In genomic region chr3:58020740-58021071, GRCh38 we compare ENCODE assay signal across 10 cellular contexts. TPM values are rescaled to one million over a fixed set of nuclear protein-coding genes. Genes with fewer than 3 reads are reported as not detected.
DNase-seq lines count a peak whose midpoint lies in the region; ATAC-seq and TF ChIP-seq lines count a peak whose summit lies in the region.
"Had no signal": no experiment of that assay in that cellular context is flagged by ENCODE, and none has a peak within 500 bp of the region (broad histone marks: within the 10 kb centered on the region; RNA-seq: fewer than 3 reads in every experiment).

No MANE protein-coding gene starts in this region.

- no peak for ATAC-seq in RWPE2 (ENCODE audit: low read depth)
- ATAC-seq in HG02623 (IDR thresholded peaks at IDR 0.05; ENCODE audit: unreplicated experiment): no peak

- peak overlapping the region; percentile 96 for H3K27ac Mint-ChIP-seq in type B pancreatic cell
- H3K27ac Mint-ChIP-seq: activated CD4-positive, alpha-beta memory T cell treated with anti-CD3 and anti-CD28 coated beads for 36 hours; activated naive CD8-positive, alpha-beta T cell had no signal

- no peaks in the 10 kb centered on the region for H3K27me3 ChIP-seq in RWPE2 (ENCODE audit: insufficient read depth, poor library complexity, severe bottlenecking)
- H3K27me3 ChIP-seq in esophagus (ENCODE audit: control insufficient read depth in 1 of 2, insufficient read depth in 2 of 2, low read length in 2 of 2): no peaks in the 10 kb centered on the region
- H3K27me3 ChIP-seq in muscle layer of colon (ENCODE audit: control insufficient read depth in 1 of 2, insufficient read depth in 2 of 2, low read length in 2 of 2): no peaks in the 10 kb centered on the region

- H3K36me3 ChIP-seq in RWPE2 (ENCODE audit: low read depth): peaks cover 83% of the 10 kb centered on the region
- no peaks in the 10 kb centered on the region for H3K36me3 ChIP-seq in esophagus (ENCODE audit: control insufficient read depth in 2 of 2, insufficient read depth in 2 of 2, low read length in 1 of 2)
- peaks cover under 1% of the 10 kb centered on the region for H3K36me3 ChIP-seq in muscle layer of colon (ENCODE audit: insufficient read depth, low read length)

- peaks cover 58% of the 10 kb centered on the region for H3K4me1 Mint-ChIP-seq in type B pancreatic cell (ENCODE audit: unreplicated experiment)

- peak overlapping the region; percentile 53 for H3K4me3 Mint-ChIP-seq in type B pancreatic cell
- H3K4me3 Mint-ChIP-seq: activated CD4-positive, alpha-beta memory T cell treated with anti-CD3 and anti-CD28 coated beads for 36 hours; activated naive CD8-positive, alpha-beta T cell had no signal

- H3K9me3 ChIP-seq in RWPE2 (ENCODE audit: severe bottlenecking) (no peaks in the 10 kb centered on the region), esophagus (ENCODE audit: control insufficient read depth in 2 of 2, insufficient read depth in 1 of 2, low read depth in 1 of 2, low read length in 1 of 2) (no peaks in the 10 kb centered on the region), muscle layer of colon (ENCODE audit: low read length) (no peaks in the 10 kb centered on the region)

- peak overlapping the region; percentile 63 for H3K9ac ChIP-seq in muscle layer of colon (ENCODE audit: low read length)

- WGBS in esophagus, 2 donors: 52 to 55% methylated on average over 7 of the region's 7 CpGs

- H3K27ac ChIP-seq in RWPE2 (ENCODE audit: poor library complexity, severe bottlenecking) (peak overlapping the region; percentile 96), esophagus (ENCODE audit: low read depth in 2 of 2, low read length in 1 of 2) (peak overlapping the region; percentile 76 to 86), muscle layer of colon (ENCODE audit: low read depth, low read length) (peak overlapping the region; percentile 61)

- no peak for DNase-seq in RWPE2 (ENCODE audit: low spot score)
- no peak for DNase-seq in type B pancreatic cell (ENCODE audit: extremely low spot score, unreplicated experiment)
- no peak for DNase-seq in glomerular visceral epithelial cell (ENCODE audit: extremely low spot score)
- no peak for DNase-seq in NCI-H748 treated with DMSO at 0.1 percent for 48 hours (lab: John Stamatoyannopoulos, UW)
- DNase-seq: activated CD4-positive, alpha-beta memory T cell treated with anti-CD3 and anti-CD28 coated beads for 36 hours; effector CD4-positive, alpha-beta T cell had no signal

- H3K4me3 ChIP-seq in RWPE2 (ENCODE audit: severe bottlenecking): no peak overlapping the region
- H3K4me3 ChIP-seq in esophagus (ENCODE audit: low read depth in 1 of 2, low read length in 2 of 2): no peak overlapping the region
- no peak overlapping the region for H3K4me3 ChIP-seq in muscle layer of colon (ENCODE audit: low read depth in 1 of 2, low read length in 2 of 2)

- H3K4me1 ChIP-seq in RWPE2 (ENCODE audit: insufficient read depth, poor library complexity, severe bottlenecking): peaks cover 77% of the 10 kb centered on the region
- peaks cover 3 to 19% of the 10 kb centered on the region in 2 donors for H3K4me1 ChIP-seq in esophagus (ENCODE audit: control insufficient read depth in 2 of 2, insufficient read depth in 2 of 2, low read length in 1 of 2)
- peaks cover 81% of the 10 kb centered on the region for H3K4me1 ChIP-seq in muscle layer of colon (ENCODE audit: insufficient read depth, low read length)

- H3K27me3 Mint-ChIP-seq in type B pancreatic cell: no peaks in the 10 kb centered on the region
- H3K27me3 Mint-ChIP-seq: activated CD4-positive, alpha-beta memory T cell treated with anti-CD3 and anti-CD28 coated beads for 36 hours; activated naive CD8-positive, alpha-beta T cell had no signal

- H3K9me3 Mint-ChIP-seq in type B pancreatic cell: no peaks in the 10 kb centered on the region
- H3K9me3 Mint-ChIP-seq: activated CD4-positive, alpha-beta memory T cell treated with anti-CD3 and anti-CD28 coated beads for 36 hours had no signal

- H3K36me3 Mint-ChIP-seq in type B pancreatic cell: peaks cover 9% of the 10 kb centered on the region
- H3K36me3 Mint-ChIP-seq: activated CD4-positive, alpha-beta memory T cell treated with anti-CD3 and anti-CD28 coated beads for 36 hours; activated naive CD8-positive, alpha-beta T cell had no signal

- no peak for TF ChIP-seq CTCF in RWPE2 (IDR thresholded peaks at IDR 0.05; ENCODE audit: poor library complexity, severe bottlenecking)
- TF ChIP-seq CTCF in type B pancreatic cell (conservative IDR thresholded peaks at IDR 0.05): no peak

RNA-seq across cellular contexts. Expression of gene FLNB, which starts 12.5 kb away (rescaled TPM):
- 10 to 100 TPM; 50.8 to 52.5 TPM for polyA plus RNA-seq in esophagus
- total RNA-seq in type B pancreatic cell (ENCODE audit: low replicate concordance): 204 and 295 TPM in 2 replicates
